Comparison of ENCODE assay signal across 8 cellular contexts in genomic region chr2:218269900-218270720, GRCh38. TPM values are rescaled to one million over a fixed set of nuclear protein-coding genes. Genes with fewer than 3 reads are reported as not detected.
A peak's percentile ranks its signal among the peaks of the same experiment; 100 is the strongest.
DNase-seq lines count a peak whose midpoint lies in the region; ATAC-seq and TF ChIP-seq lines count a peak whose summit lies in the region.

AAMP (minus strand) TSS chr2:218270137; CDS start chr2:218270086, 51 bp downstream.
PNKD (plus strand) TSS chr2:218270519; CDS start chr2:218270536, 17 bp downstream.

- peaks cover 24% of the 10 kb centered on the region; the same call in 1 of the 2 replicates for H3K79me2 ChIP-seq in KMS-11 (ENCODE audit: insufficient read depth, low read depth)

- peaks cover 25% of the 10 kb centered on the region for H3K4me1 ChIP-seq in KMS-11 (ENCODE audit: low read depth, poor library complexity, severe bottlenecking)
- peaks cover 2 to 62% (median 24%) of the 10 kb centered on the region in 4 donors for H3K4me1 ChIP-seq in Peyer's patch
- H3K4me1 ChIP-seq in muscle layer of colon (ENCODE audit: insufficient read depth, low read length): peaks cover 33% of the 10 kb centered on the region

- peak within 1 kb of the TSS; percentile 67 for H3K9ac ChIP-seq in KMS-11
- peak within 1 kb of the TSS; percentile 96 for H3K9ac ChIP-seq in muscle layer of colon (ENCODE audit: low read length)

- DNase-seq in DMS53 treated with DMSO at 0.1 percent for 48 hours (lab: John Stamatoyannopoulos, UW; ENCODE audit: unreplicated experiment): peak; percentile 95
- DNase-seq in Peyer's patch: peak; percentile 100
- peak; percentile 100 for DNase-seq in activated T-cell treated with anti-CD3 and anti-CD28 coated beads, Interleukin-2, amount 50 U/mL, for 48 hours
- DNase-seq in stimulated activated CD8-positive, alpha-beta memory T cell treated with anti-CD3 and anti-CD28 coated beads, Interleukin-7, amount 100 ng/mL, for 24 hours (ENCODE audit: low read depth): peak; percentile 100

- H3K27ac ChIP-seq in KMS-11 (peak within 1 kb of the TSS; percentile 33), Peyer's patch (peak within 1 kb of the TSS; percentile 81 to 90 (median 84)), muscle layer of colon (ENCODE audit: low read depth, low read length) (peak within 1 kb of the TSS; percentile 83)

- H3K36me3 ChIP-seq in KMS-11 (ENCODE audit: insufficient read depth): no peaks in the 10 kb centered on the region
- peaks cover 0 to 46% (median 3%) of the 10 kb centered on the region in 3 donors for H3K36me3 ChIP-seq in Peyer's patch
- peaks cover 44% of the 10 kb centered on the region for H3K36me3 ChIP-seq in muscle layer of colon (ENCODE audit: insufficient read depth, low read length)

- H3K27me3 ChIP-seq in KMS-11 (ENCODE audit: insufficient read depth, low read depth): no peaks in the 10 kb centered on the region
- no peaks in the 10 kb centered on the region for H3K27me3 ChIP-seq in Peyer's patch
- H3K27me3 ChIP-seq in muscle layer of colon (ENCODE audit: control insufficient read depth in 1 of 2, insufficient read depth in 2 of 2, low read length in 2 of 2): no peaks in the 10 kb centered on the region

- H4K20me1 ChIP-seq in KMS-11 (ENCODE audit: insufficient read depth): no peaks in the 10 kb centered on the region

- ATAC-seq in GM21737 (IDR thresholded peaks at IDR 0.05; ENCODE audit: unreplicated experiment) (peak; percentile 86), esophagus mucosa (peak; percentile 86)

- TF ChIP-seq CTCF in KMS-11 (conservative IDR thresholded peaks at IDR 0.05; ENCODE audit: low read depth, low read length): 0 out of 2 replicates have a peak, but pooled peaks have one; percentile 11
- TF ChIP-seq CTCF in Peyer's patch (IDR thresholded peaks at IDR 0.05): peak in 4 of 6 experiments; percentile 5 to 27 (median 14)

- H3K4me2 ChIP-seq in KMS-11: peak within 1 kb of the TSS; percentile 92

- H2AFZ ChIP-seq in KMS-11 (ENCODE audit: low read depth): peak within 1 kb of the TSS; percentile 66

- H3K4me3 ChIP-seq in KMS-11 (IDR thresholded peaks at IDR 0.05; ENCODE audit: insufficient read depth, low read depth, low read length): peak within 1 kb of the TSS; percentile 85
- H3K4me3 ChIP-seq in Peyer's patch: peak within 1 kb of the TSS; percentile 80 to 96 (median 83)
- peak within 1 kb of the TSS; percentile 89 to 90 for H3K4me3 ChIP-seq in muscle layer of colon (ENCODE audit: low read depth in 1 of 2, low read length in 2 of 2)

- peak; percentile 54 to 77 for TF ChIP-seq POLR2A in Peyer's patch (IDR thresholded peaks at IDR 0.05)

- H3K9me3 ChIP-seq in Peyer's patch (no peaks in the 10 kb centered on the region), muscle layer of colon (ENCODE audit: low read length) (no peaks in the 10 kb centered on the region)

RNA-seq across cellular contexts. Expression of gene AAMP, which starts in this region (rescaled TPM):
- 100 to 1,000 TPM in 3 of 4 donors, 10 to 100 TPM in 1; 91.8 to 151 (median 115) TPM for total RNA-seq in Peyer's patch
- 67.0 TPM for total RNA-seq in esophagus mucosa

RNA-seq across cellular contexts. Expression of gene PNKD, which starts in this region (rescaled TPM):
- total RNA-seq in Peyer's patch (100 to 1,000 TPM in 1 of 4 donors, 10 to 100 TPM in 3; 63.9 to 690 (median 70.4) TPM), esophagus mucosa (30.9 TPM)

Comparison
In these comparisons a context has a peak if more than half of its experiments do, and no peak if none do; other contexts are left out.
1. Peak in every context shown above with its lines: DNase-seq, ATAC-seq, H3K4me3 ChIP-seq and H3K27ac ChIP-seq.
2. H3K27ac ChIP-seq: peak in every context shown above with its lines; median percentile 84 in Peyer's patch; 83 in muscle layer of colon; 33 in KMS-11.